29 cellular contexts compared by ENCODE assay signal in genomic region chr17:59335685-59336084, GRCh38. TPM values are rescaled to one million over a fixed set of nuclear protein-coding genes. Genes with fewer than 3 reads are reported as not detected.
A peak's percentile ranks its signal among the peaks of the same experiment; 100 is the strongest.
DNase-seq lines count a peak whose midpoint lies in the region; ATAC-seq, FAIRE-seq and TF ChIP-seq lines count a peak whose summit lies in the region.
"Had no signal": no experiment of that assay in that cellular context is flagged by ENCODE, and none has a peak within 500 bp of the region (broad histone marks: within the 10 kb centered on the region; RNA-seq: fewer than 3 reads in every experiment).

No MANE protein-coding gene starts in this region.

- H3K4me1 ChIP-seq in HepG2 (ENCODE audit: insufficient read depth, low read length) (peaks cover 57% of the 10 kb centered on the region), right lobe of liver (peaks cover 0 to 34% (median 15%) of the 10 kb centered on the region in 4 donors), endodermal cell (ENCODE audit: control insufficient read depth, insufficient read depth, low read length) (peaks cover 17% of the 10 kb centered on the region), psoas muscle (peaks cover 66% of the 10 kb centered on the region)

- H3K36me3 ChIP-seq in HepG2 (replicated peaks in 1 of 2; ENCODE audit: control insufficient read depth in 1 of 2, insufficient read depth in 2 of 2, low read length in 2 of 2) (no peaks in the 10 kb centered on the region), right lobe of liver (no peaks in the 10 kb centered on the region), endodermal cell (ENCODE audit: control insufficient read depth, insufficient read depth, low read length) (peaks cover 13% of the 10 kb centered on the region), psoas muscle (ENCODE audit: insufficient read depth in 1 of 2, low read depth in 1 of 2) (peaks cover 0 to 4% of the 10 kb centered on the region in 2 donors), H7 (replicated peaks; ENCODE audit: control insufficient read depth, insufficient read depth, low read length) (no peaks in the 10 kb centered on the region)
- H3K36me3 ChIP-seq: adrenal gland, BLaER1, HAP-1, ovary, Peyer's patch had no signal

- TF ChIP-seq EP300 in HepG2 (IDR thresholded peaks at IDR 0.05; ENCODE audit: low read depth in 2 of 2, low read length in 2 of 2) (no peak), HepG2 (CRISPR knock-in tag; IDR thresholded peaks at IDR 0.05; ENCODE audit: borderline replicate concordance) (no peak)

- peaks cover 72% of the 10 kb centered on the region for H3K79me2 ChIP-seq in HepG2 (ENCODE audit: insufficient read depth, low read length)

- intact Hi-C loops in HepG2 (cut with micrococcal nuclease; ENCODE audit: unreplicated experiment): no loop called here
- intact Hi-C loops in right lobe of liver (cut with DNase I): no loop called here
- intact Hi-C loops in psoas muscle (cut with DNase I): no loop called here

- H3K9me3 ChIP-seq in HepG2 (ENCODE audit: low read length): no peaks in the 10 kb centered on the region
- H3K9me3 ChIP-seq in right lobe of liver: no peaks in the 10 kb centered on the region
- H3K9me3 ChIP-seq in endodermal cell (ENCODE audit: control insufficient read depth, low read length): no peaks in the 10 kb centered on the region
- no peaks in the 10 kb centered on the region for H3K9me3 ChIP-seq in psoas muscle
- H3K9me3 ChIP-seq: adrenal gland, BLaER1, HAP-1, ovary, Peyer's patch had no signal

- no peak overlapping the region for H3K9ac ChIP-seq in HepG2 (ENCODE audit: insufficient read depth, low read depth, low read length)
- H3K9ac ChIP-seq in endodermal cell (ENCODE audit: extremely low read depth, low read length, poor library complexity, severe bottlenecking): no peak overlapping the region
- H3K9ac ChIP-seq: BLaER1 had no signal

- in situ Hi-C loops in HepG2 (cut with HindIII; ENCODE audit: extremely low pct_ligation_motif_present, low pct_unique_long_range_greater_than_20kb): no loop called here

- no peak overlapping the region for H2AFZ ChIP-seq in HepG2 (ENCODE audit: low read length)

- no peaks in the 10 kb centered on the region for H3K9me3 Mint-ChIP-seq in endodermal cell
- H3K9me3 Mint-ChIP-seq: activated CD4-positive, alpha-beta memory T cell treated with anti-CD3 and anti-CD28 coated beads, Interleukin-2, amount 10 ng/mL, durations not matched to agents 7 days and 5 days; dendritic cell treated with granulocyte-macrophage colony-stimulating factor and Interleukin-4, amounts not matched to agents 40 ng/mL and 50 ng/mL, for 4 days; natural killer cell; T-cell had no signal

- peaks cover 35% of the 10 kb centered on the region for H4K20me1 ChIP-seq in HepG2 (ENCODE audit: insufficient read depth, low read length)

- TF ChIP-seq RAD21 in HepG2 (CRISPR knock-in tag; IDR thresholded peaks at IDR 0.05): no peak

- FAIRE-seq in HepG2 (lab: Jason Lieb, UNC): no peak
- FAIRE-seq: bronchial epithelial cell, endothelial cell of umbilical vein, TTC549 had no signal

- H3K27me3 ChIP-seq in HepG2 (ENCODE audit: control insufficient read depth in 1 of 2, insufficient read depth in 2 of 2, low read length in 2 of 2): no peaks in the 10 kb centered on the region; a peak in 1 of 5 replicates
- no peaks in the 10 kb centered on the region for H3K27me3 ChIP-seq in right lobe of liver
- no peaks in the 10 kb centered on the region for H3K27me3 ChIP-seq in endodermal cell (ENCODE audit: control insufficient read depth, insufficient read depth, low read length, poor library complexity, severe bottlenecking)
- no peaks in the 10 kb centered on the region for H3K27me3 ChIP-seq in psoas muscle (ENCODE audit: insufficient read depth in 3 of 3, low read length in 2 of 3)
- H3K27me3 ChIP-seq in H7 (ENCODE audit: control insufficient read depth, insufficient read depth, low read length): peaks cover 29% of the 10 kb centered on the region
- H3K27me3 ChIP-seq: adrenal gland, ovary, Peyer's patch, SJSA1 had no signal

- H3K27ac Mint-ChIP-seq in endodermal cell: no peak overlapping the region
- H3K27ac Mint-ChIP-seq: activated CD4-positive, alpha-beta memory T cell treated with anti-CD3 and anti-CD28 coated beads, Interleukin-2, amount 10 ng/mL, durations not matched to agents 7 days and 5 days; dendritic cell treated with granulocyte-macrophage colony-stimulating factor and Interleukin-4, amounts not matched to agents 40 ng/mL and 50 ng/mL, for 4 days; natural killer cell had no signal

- POLR2A ChIA-PET in HepG2 (lab: Yijun Ruan, JAX): interaction anchor here (2.4 kb wide), 1 partner anchor 30 kb away, joined by 9 read pairs; no protein-coding TSS in a partner anchor

- H3K4me2 ChIP-seq in HepG2 (ENCODE audit: low read depth, low read length): no peak overlapping the region
- H3K4me2 ChIP-seq: BLaER1 had no signal

- no peak for TF ChIP-seq CTCF in HepG2 (CRISPR knock-in tag; IDR thresholded peaks at IDR 0.05)
- TF ChIP-seq CTCF in right lobe of liver (IDR thresholded peaks at IDR 0.05): no peak
- TF ChIP-seq CTCF in endodermal cell (conservative IDR thresholded peaks at IDR 0.05): no peak
- no peak for TF ChIP-seq CTCF in psoas muscle (IDR thresholded peaks at IDR 0.05)

- peaks cover 63% of the 10 kb centered on the region for H3K4me1 Mint-ChIP-seq in endodermal cell

- no peaks in the 10 kb centered on the region for H3K36me3 Mint-ChIP-seq in endodermal cell (ENCODE audit: low read depth)
- H3K36me3 Mint-ChIP-seq: natural killer cell had no signal

- no peak for TF ChIP-seq POLR2A in HepG2 (IDR thresholded peaks at IDR 0.05; ENCODE audit: insufficient read depth in 1 of 2, low read depth in 2 of 2, low read length in 2 of 2)
- no peak for TF ChIP-seq POLR2A in right lobe of liver (IDR thresholded peaks at IDR 0.05)

- H3K27me3 Mint-ChIP-seq in endodermal cell (ENCODE audit: insufficient read depth): no peaks in the 10 kb centered on the region
- H3K27me3 Mint-ChIP-seq: activated CD4-positive, alpha-beta memory T cell treated with anti-CD3 and anti-CD28 coated beads, Interleukin-2, amount 10 ng/mL, durations not matched to agents 7 days and 5 days; dendritic cell treated with granulocyte-macrophage colony-stimulating factor and Interleukin-4, amounts not matched to agents 40 ng/mL and 50 ng/mL, for 4 days; T-cell had no signal

- H3K4me3 ChIP-seq in HepG2 (replicated peaks in 1 of 3; ENCODE audit: insufficient read depth in 1 of 3, low read depth in 2 of 3, low read length in 3 of 3) (no peak overlapping the region), right lobe of liver (no peak overlapping the region), endodermal cell (ENCODE audit: low read length) (peak overlapping the region; percentile 97), psoas muscle (peak overlapping the region; percentile 39), H7 (ENCODE audit: insufficient read depth, low read depth, low read length) (no peak overlapping the region)
- H3K4me3 ChIP-seq: adrenal gland, BLaER1, HAP-1, ovary, Peyer's patch, SJSA1 had no signal

- DNase-seq in HepG2 (ENCODE audit: low spot score): no peak
- DNase-seq in right lobe of liver: no peak
- peak; percentile 59 for DNase-seq in endodermal cell
- no peak for DNase-seq in psoas muscle
- no peak for DNase-seq in D341Med (ENCODE audit: low spot score)
- DNase-seq in left lobe of liver (ENCODE audit: low spot score): no peak
- DNase-seq in H7: no peak
- DNase-seq: ACHN; activated CD4-positive, alpha-beta memory T cell treated with anti-CD3 and anti-CD28 coated beads, Interleukin-2, amount 10 ng/mL, durations not matched to agents 7 days and 5 days; activated CD4-positive, CD25-positive, alpha-beta regulatory T cell treated with anti-CD3 and anti-CD28 coated beads, Interleukin-2, amount 50 U/mL, for 72 hours; adrenal gland; Calu3; head of caudate nucleus; midbrain; natural killer cell; NCI-H1048; NCI-H187; NCI-H2171 treated with DMSO at 0.1 percent for 48 hours; NCI-H526; ovary; Peyer's patch; T-cell had no signal

- H3K27ac ChIP-seq in HepG2 (ENCODE audit: extremely low read length, insufficient read depth, low read length): no peak overlapping the region
- H3K27ac ChIP-seq in right lobe of liver: peak overlapping the region in 1 of 3 donors; percentile 6
- H3K27ac ChIP-seq in endodermal cell (ENCODE audit: low read depth, low read length): no peak overlapping the region
- peak overlapping the region; percentile 98 for H3K27ac ChIP-seq in psoas muscle
- H3K27ac ChIP-seq: BLaER1, ovary, Peyer's patch, SJSA1 had no signal

- ATAC-seq in HepG2 (no peak), right lobe of liver (no peak), psoas muscle (no peak), left lobe of liver (no peak)
- ATAC-seq: natural killer cell, T-cell had no signal

- no TSS peak for BruUV-seq in HepG2 (replicated peaks; lab: Mats Ljungman, UMichigan)

- CTCF ChIA-PET in HepG2 (lab: Yijun Ruan, JAX; ENCODE audit: low intra/inter-chr PET ratio, low total read pairs): no interaction called here

- 90% methylated on average over 10 of the region's 10 CpGs for WGBS in HepG2 (ENCODE audit: low lambda C conversion rate)
- WGBS in right lobe of liver (ENCODE audit: insufficient coverage, low coverage, low lambda C conversion rate, missing lambda C conversion rate): 73% methylated on average over 6 of the region's 10 CpGs
- WGBS in endodermal cell (ENCODE audit: insufficient coverage in 1 of 2, insufficient read length in 1 of 2), 2 experiments: 85 to 88% methylated on average over 7 to 10 of the region's 10 CpGs
- WGBS in psoas muscle, 3 donors: 57 to 78% (median 62%) methylated on average over 10 of the region's 10 CpGs

- H3K4me3 Mint-ChIP-seq in endodermal cell: no peak overlapping the region
- H3K4me3 Mint-ChIP-seq: activated CD4-positive, alpha-beta memory T cell treated with anti-CD3 and anti-CD28 coated beads, Interleukin-2, amount 10 ng/mL, durations not matched to agents 7 days and 5 days; dendritic cell treated with granulocyte-macrophage colony-stimulating factor and Interleukin-4, amounts not matched to agents 40 ng/mL and 50 ng/mL, for 4 days; natural killer cell had no signal

RNA-seq across cellular contexts. Expression of gene YPEL2, which starts 4.2 kb away (rescaled TPM):
- total RNA-seq in HepG2 (2016; rRNA removed; fragmentation: Illumina TruSeq; extraction: Trizol): 7.5 and 8.5 TPM in 2 replicates
- total RNA-seq in HepG2 (2016; cell fraction: cytosol; rRNA removed; fragmentation: Illumina TruSeq; extraction: Trizol; ENCODE audit: low read depth): 18.9 and 21.5 TPM in 2 replicates
- 6.7 and 7.0 TPM in 2 replicates for total RNA-seq in HepG2 (2016; cell fraction: insoluble cytoplasmic fraction; rRNA removed; fragmentation: Illumina TruSeq; extraction: Trizol)
- 5.7 and 6.1 TPM in 2 replicates for total RNA-seq in HepG2 (2016; cell fraction: membrane; rRNA removed; fragmentation: Illumina TruSeq; extraction: Trizol)
- total RNA-seq in HepG2 (2016; cell fraction: nucleus; rRNA removed; fragmentation: Illumina TruSeq; extraction: Trizol): 9.8 and 11.4 TPM in 2 replicates
- polyA plus RNA-seq in HepG2 (2011; rRNA removed): 18.2 and 21.1 TPM in 2 replicates
- 8.0 and 10.6 TPM in 2 replicates for polyA plus RNA-seq in HepG2 (2011; cell fraction: cytosol; rRNA removed)
- polyA plus RNA-seq in HepG2 (2011; cell fraction: nucleus; rRNA removed): 16.3 and 20.7 TPM in 2 replicates
- 11.0 TPM in 2 replicates for polyA plus RNA-seq in HepG2 (2012)
- polyA plus RNA-seq in HepG2 (2016; cell fraction: cytosol; fragmentation: Illumina TruSeq; extraction: Trizol; ENCODE audit: low read depth): 0.68 and 0.79 TPM in 2 replicates
- polyA plus RNA-seq in HepG2 (2016; cell fraction: insoluble cytoplasmic fraction; fragmentation: Illumina TruSeq; extraction: Trizol; ENCODE audit: low read depth): 5.2 and 5.6 TPM in 2 replicates
- 2.3 and 2.4 TPM in 2 replicates for polyA plus RNA-seq in HepG2 (2016; cell fraction: membrane; fragmentation: Illumina TruSeq; extraction: Trizol; ENCODE audit: low read depth)
- polyA plus RNA-seq in HepG2 (2016; cell fraction: nucleus; fragmentation: Illumina TruSeq; extraction: Trizol; ENCODE audit: insufficient read depth, low read depth): 12.0 and 12.1 TPM in 2 replicates
- 10.4 and 56.0 TPM in 2 replicates for polyA minus RNA-seq in HepG2 (2011; rRNA and poly(A)+ RNA removed; ENCODE audit: low replicate concordance)
- polyA minus RNA-seq in HepG2 (2011; cell fraction: cytosol; rRNA and poly(A)+ RNA removed): 12.7 and 15.6 TPM in 2 replicates
- polyA minus RNA-seq in HepG2 (2011; cell fraction: nucleus; rRNA and poly(A)+ RNA removed): 18.7 and 25.6 TPM in 2 replicates
- 10 to 100 TPM in 4 of 6 experiments, 1 to 10 TPM in 2; 9.2 to 23.3 (median 15.2) TPM for total RNA-seq in right lobe of liver
- total RNA-seq in endodermal cell: 10 to 100 TPM; 22.8 to 27.7 TPM
- polyA plus RNA-seq in endodermal cell (2013, experiment 1 of 2): 11.8 TPM
- 12.1 TPM for polyA plus RNA-seq in endodermal cell (2013, experiment 2 of 2)
- 10 to 100 TPM; 19.9 to 47.8 (median 22.3) TPM for total RNA-seq in psoas muscle
- 10 to 100 TPM in 1 of 3 donors, 1 to 10 TPM in 2; 1.9 to 10.6 (median 6.9) TPM for polyA plus RNA-seq in psoas muscle
- 18.9 TPM for total RNA-seq in left lobe of liver
- total RNA-seq in H7 (2014; rRNA removed; shearing (Covaris generic)): 0.63 and 2.4 TPM in 2 replicates

Comparison
In these comparisons a context has a peak if more than half of its experiments do, and no peak if none do; other contexts are left out.
1. H3K4me3 ChIP-seq: peak in endodermal cell (single experiment) and psoas muscle (single experiment); none in HepG2 (0 of 3), right lobe of liver (0 of 3) and H7 (single experiment).